Comparison of ENCODE assay signal across 1 cellular context in genomic region chr13:114314074-114314912, GRCh38.
TF ChIP-seq lines count a peak whose summit lies in the region.

CHAMP1 (plus strand) TSS chr13:114314503; CDS start chr13:114323843, 9,340 bp downstream.

TF ChIP-seq in WTC11, 78 proteins besides CTCF, POLR2A, EP300 and RAD21 (continued from another document and continues in another):
- TF ChIP-seq, protein P1, sequence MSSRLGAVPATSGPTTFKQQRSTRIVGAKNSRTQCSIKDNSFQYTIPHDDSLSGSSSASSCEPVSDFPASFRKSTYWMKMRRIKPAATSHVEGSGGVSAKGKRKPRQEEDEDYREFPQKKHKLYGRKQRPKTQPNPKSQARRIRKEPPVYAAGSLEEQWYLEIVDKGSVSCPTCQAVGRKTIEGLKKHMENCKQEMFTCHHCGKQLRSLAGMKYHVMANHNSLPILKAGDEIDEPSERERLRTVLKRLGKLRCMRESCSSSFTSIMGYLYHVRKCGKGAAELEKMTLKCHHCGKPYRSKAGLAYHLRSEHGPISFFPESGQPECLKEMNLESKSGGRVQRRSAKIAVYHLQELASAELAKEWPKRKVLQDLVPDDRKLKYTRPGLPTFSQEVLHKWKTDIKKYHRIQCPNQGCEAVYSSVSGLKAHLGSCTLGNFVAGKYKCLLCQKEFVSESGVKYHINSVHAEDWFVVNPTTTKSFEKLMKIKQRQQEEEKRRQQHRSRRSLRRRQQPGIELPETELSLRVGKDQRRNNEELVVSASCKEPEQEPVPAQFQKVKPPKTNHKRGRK (CRISPR knock-in tag; IDR thresholded peaks at IDR 0.05; ENCODE audit: borderline replicate concordance) = no peak
- TF ChIP-seq TP53 (CRISPR knock-in tag; IDR thresholded peaks at IDR 0.05) (peak; percentile 88), HMGA2 (CRISPR knock-in tag; IDR thresholded peaks at IDR 0.05) (no peak), RORB (CRISPR knock-in tag; IDR thresholded peaks at IDR 0.05) (no peak), GRHL2 (CRISPR knock-in tag; IDR thresholded peaks at IDR 0.05; ENCODE audit: insufficient replicate concordance, severe bottlenecking) (no peak), USF2 (CRISPR knock-in tag; IDR thresholded peaks at IDR 0.05) (peak; percentile 82), ATF2 (CRISPR knock-in tag; IDR thresholded peaks at IDR 0.05; ENCODE audit: borderline replicate concordance, low read depth) (no peak), ATF1 (CRISPR knock-in tag; IDR thresholded peaks at IDR 0.05) (peak; percentile 80; the same call in 1 of the 2 replicates), NFE2L1 (CRISPR knock-in tag; IDR thresholded peaks at IDR 0.05) (peak; percentile 29; the same call in 1 of the 2 replicates), NFYB (CRISPR knock-in tag; conservative IDR thresholded peaks at IDR 0.05; ENCODE audit: low read depth) (0 out of 2 replicates have a peak, but pooled peaks have one; percentile 26), NR1H2 (CRISPR knock-in tag; IDR thresholded peaks at IDR 0.05) (no peak), ZNF425 (CRISPR knock-in tag; conservative IDR thresholded peaks at IDR 0.05) (no peak), CREM (CRISPR knock-in tag; IDR thresholded peaks at IDR 0.05) (no peak; the same call in 1 of the 2 replicates), ZBTB43 (CRISPR knock-in tag; IDR thresholded peaks at IDR 0.05) (peak; percentile 76; the same call in 1 of the 2 replicates), ZNF671 (CRISPR knock-in tag; IDR thresholded peaks at IDR 0.05) (no peak), ZNF416 (CRISPR knock-in tag; IDR thresholded peaks at IDR 0.05) (peak; percentile 77), CDX4 (CRISPR knock-in tag; IDR thresholded peaks at IDR 0.05; ENCODE audit: borderline replicate concordance) (no peak), HMGXB4 (CRISPR knock-in tag; IDR thresholded peaks at IDR 0.05) (peak; percentile 60; the same call in 1 of the 2 replicates), NR2C2 (CRISPR knock-in tag; IDR thresholded peaks at IDR 0.05) (no peak), ZNF121 (CRISPR knock-in tag; IDR thresholded peaks at IDR 0.05) (no peak), ZNF138 (CRISPR knock-in tag; conservative IDR thresholded peaks at IDR 0.05) (0 out of 2 replicates have a peak, but pooled peaks have one; percentile 49), ZNF317 (CRISPR knock-in tag; IDR thresholded peaks at IDR 0.05; ENCODE audit: borderline replicate concordance, low read depth) (0 out of 2 replicates have a peak, but pooled peaks have one; percentile 2), ETV6 (CRISPR knock-in tag; IDR thresholded peaks at IDR 0.05) (peak; percentile 80; the same call in 1 of the 2 replicates), JUN (CRISPR knock-in tag; IDR thresholded peaks at IDR 0.05) (no peak; the same call in 1 of the 2 replicates), ELF4 (CRISPR knock-in tag; IDR thresholded peaks at IDR 0.05; ENCODE audit: low read depth) (no peak), ESRRA (CRISPR knock-in tag; IDR thresholded peaks at IDR 0.05; ENCODE audit: borderline replicate concordance) (peak; percentile 68), E2F4 (CRISPR knock-in tag; IDR thresholded peaks at IDR 0.05; ENCODE audit: borderline replicate concordance, low read depth) (peak; percentile 91; the same call in 1 of the 2 replicates), TEAD1 (CRISPR knock-in tag; IDR thresholded peaks at IDR 0.05) (peak; percentile 68), IRF2 (CRISPR knock-in tag; IDR thresholded peaks at IDR 0.05; ENCODE audit: borderline replicate concordance, low read depth) (no peak), GABPB1 (CRISPR knock-in tag; IDR thresholded peaks at IDR 0.05) (peak; percentile 85), E2F5 (CRISPR knock-in tag; IDR thresholded peaks at IDR 0.05) (peak; percentile 98)
- TF ChIP-seq, protein P2, sequence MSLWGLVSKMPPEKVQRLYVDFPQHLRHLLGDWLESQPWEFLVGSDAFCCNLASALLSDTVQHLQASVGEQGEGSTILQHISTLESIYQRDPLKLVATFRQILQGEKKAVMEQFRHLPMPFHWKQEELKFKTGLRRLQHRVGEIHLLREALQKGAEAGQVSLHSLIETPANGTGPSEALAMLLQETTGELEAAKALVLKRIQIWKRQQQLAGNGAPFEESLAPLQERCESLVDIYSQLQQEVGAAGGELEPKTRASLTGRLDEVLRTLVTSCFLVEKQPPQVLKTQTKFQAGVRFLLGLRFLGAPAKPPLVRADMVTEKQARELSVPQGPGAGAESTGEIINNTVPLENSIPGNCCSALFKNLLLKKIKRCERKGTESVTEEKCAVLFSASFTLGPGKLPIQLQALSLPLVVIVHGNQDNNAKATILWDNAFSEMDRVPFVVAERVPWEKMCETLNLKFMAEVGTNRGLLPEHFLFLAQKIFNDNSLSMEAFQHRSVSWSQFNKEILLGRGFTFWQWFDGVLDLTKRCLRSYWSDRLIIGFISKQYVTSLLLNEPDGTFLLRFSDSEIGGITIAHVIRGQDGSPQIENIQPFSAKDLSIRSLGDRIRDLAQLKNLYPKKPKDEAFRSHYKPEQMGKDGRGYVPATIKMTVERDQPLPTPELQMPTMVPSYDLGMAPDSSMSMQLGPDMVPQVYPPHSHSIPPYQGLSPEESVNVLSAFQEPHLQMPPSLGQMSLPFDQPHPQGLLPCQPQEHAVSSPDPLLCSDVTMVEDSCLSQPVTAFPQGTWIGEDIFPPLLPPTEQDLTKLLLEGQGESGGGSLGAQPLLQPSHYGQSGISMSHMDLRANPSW (CRISPR knock-in tag; conservative IDR thresholded peaks at IDR 0.05; ENCODE audit: low read depth) = peak; percentile 54; the same call in 1 of the 2 replicates
- TF ChIP-seq, protein P3, sequence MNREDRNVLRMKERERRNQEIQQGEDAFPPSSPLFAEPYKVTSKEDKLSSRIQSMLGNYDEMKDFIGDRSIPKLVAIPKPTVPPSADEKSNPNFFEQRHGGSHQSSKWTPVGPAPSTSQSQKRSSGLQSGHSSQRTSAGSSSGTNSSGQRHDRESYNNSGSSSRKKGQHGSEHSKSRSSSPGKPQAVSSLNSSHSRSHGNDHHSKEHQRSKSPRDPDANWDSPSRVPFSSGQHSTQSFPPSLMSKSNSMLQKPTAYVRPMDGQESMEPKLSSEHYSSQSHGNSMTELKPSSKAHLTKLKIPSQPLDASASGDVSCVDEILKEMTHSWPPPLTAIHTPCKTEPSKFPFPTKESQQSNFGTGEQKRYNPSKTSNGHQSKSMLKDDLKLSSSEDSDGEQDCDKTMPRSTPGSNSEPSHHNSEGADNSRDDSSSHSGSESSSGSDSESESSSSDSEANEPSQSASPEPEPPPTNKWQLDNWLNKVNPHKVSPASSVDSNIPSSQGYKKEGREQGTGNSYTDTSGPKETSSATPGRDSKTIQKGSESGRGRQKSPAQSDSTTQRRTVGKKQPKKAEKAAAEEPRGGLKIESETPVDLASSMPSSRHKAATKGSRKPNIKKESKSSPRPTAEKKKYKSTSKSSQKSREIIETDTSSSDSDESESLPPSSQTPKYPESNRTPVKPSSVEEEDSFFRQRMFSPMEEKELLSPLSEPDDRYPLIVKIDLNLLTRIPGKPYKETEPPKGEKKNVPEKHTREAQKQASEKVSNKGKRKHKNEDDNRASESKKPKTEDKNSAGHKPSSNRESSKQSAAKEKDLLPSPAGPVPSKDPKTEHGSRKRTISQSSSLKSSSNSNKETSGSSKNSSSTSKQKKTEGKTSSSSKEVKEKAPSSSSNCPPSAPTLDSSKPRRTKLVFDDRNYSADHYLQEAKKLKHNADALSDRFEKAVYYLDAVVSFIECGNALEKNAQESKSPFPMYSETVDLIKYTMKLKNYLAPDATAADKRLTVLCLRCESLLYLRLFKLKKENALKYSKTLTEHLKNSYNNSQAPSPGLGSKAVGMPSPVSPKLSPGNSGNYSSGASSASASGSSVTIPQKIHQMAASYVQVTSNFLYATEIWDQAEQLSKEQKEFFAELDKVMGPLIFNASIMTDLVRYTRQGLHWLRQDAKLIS (CRISPR knock-in tag; IDR thresholded peaks at IDR 0.05; ENCODE audit: borderline replicate concordance) = no peak
- TF ChIP-seq, protein P4, sequence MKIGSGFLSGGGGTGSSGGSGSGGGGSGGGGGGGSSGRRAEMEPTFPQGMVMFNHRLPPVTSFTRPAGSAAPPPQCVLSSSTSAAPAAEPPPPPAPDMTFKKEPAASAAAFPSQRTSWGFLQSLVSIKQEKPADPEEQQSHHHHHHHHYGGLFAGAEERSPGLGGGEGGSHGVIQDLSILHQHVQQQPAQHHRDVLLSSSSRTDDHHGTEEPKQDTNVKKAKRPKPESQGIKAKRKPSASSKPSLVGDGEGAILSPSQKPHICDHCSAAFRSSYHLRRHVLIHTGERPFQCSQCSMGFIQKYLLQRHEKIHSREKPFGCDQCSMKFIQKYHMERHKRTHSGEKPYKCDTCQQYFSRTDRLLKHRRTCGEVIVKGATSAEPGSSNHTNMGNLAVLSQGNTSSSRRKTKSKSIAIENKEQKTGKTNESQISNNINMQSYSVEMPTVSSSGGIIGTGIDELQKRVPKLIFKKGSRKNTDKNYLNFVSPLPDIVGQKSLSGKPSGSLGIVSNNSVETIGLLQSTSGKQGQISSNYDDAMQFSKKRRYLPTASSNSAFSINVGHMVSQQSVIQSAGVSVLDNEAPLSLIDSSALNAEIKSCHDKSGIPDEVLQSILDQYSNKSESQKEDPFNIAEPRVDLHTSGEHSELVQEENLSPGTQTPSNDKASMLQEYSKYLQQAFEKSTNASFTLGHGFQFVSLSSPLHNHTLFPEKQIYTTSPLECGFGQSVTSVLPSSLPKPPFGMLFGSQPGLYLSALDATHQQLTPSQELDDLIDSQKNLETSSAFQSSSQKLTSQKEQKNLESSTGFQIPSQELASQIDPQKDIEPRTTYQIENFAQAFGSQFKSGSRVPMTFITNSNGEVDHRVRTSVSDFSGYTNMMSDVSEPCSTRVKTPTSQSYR (CRISPR knock-in tag; IDR thresholded peaks at IDR 0.05) = no peak
